Comparison of ENCODE assay signal across 14 cellular contexts in genomic region chr7:99127636-99128035, GRCh38. TPM values are rescaled to one million over a fixed set of nuclear protein-coding genes. Genes with fewer than 3 reads are reported as not detected.
DNase-seq lines count a peak whose midpoint lies in the region; ATAC-seq, FAIRE-seq and TF ChIP-seq lines count a peak whose summit lies in the region.
"Had no signal": no experiment of that assay in that cellular context is flagged by ENCODE, and none has a peak within 500 bp of the region (broad histone marks: within the 10 kb centered on the region; RNA-seq: fewer than 3 reads in every experiment).

No MANE protein-coding gene starts in this region.

- FAIRE-seq in bronchial epithelial cell (lab: Jason Lieb, UNC): no peak
- FAIRE-seq: GM12891 had no signal

- H3K27ac Mint-ChIP-seq in activated T-cell treated with anti-CD3 and anti-CD28 coated beads, Interleukin-2, amount 50 U/mL, for 24 hours: no peak overlapping the region

- H3K9me3 Mint-ChIP-seq in activated T-cell treated with anti-CD3 and anti-CD28 coated beads, Interleukin-2, amount 50 U/mL, for 24 hours: no peaks in the 10 kb centered on the region
- H3K9me3 Mint-ChIP-seq: dendritic cell treated with granulocyte-macrophage colony-stimulating factor and Interleukin-4, amounts not matched to agents 40 ng/mL and 50 ng/mL, for 4 days had no signal

- H3K4me3 ChIP-seq in LNCaP clone FGC (ENCODE audit: low read depth, low read length) (peak overlapping the region; percentile 38), bronchial epithelial cell (ENCODE audit: low read depth, low read length) (no peak overlapping the region), left lung (no peak overlapping the region), thoracic aorta (peak overlapping the region; percentile 43)

- H3K27me3 ChIP-seq in bronchial epithelial cell (ENCODE audit: control insufficient read depth, insufficient read depth, low read length) (no peaks in the 10 kb centered on the region), left lung (no peaks in the 10 kb centered on the region), thoracic aorta (replicated peaks; ENCODE audit: insufficient read depth) (no peaks in the 10 kb centered on the region)

- H3K36me3 ChIP-seq in bronchial epithelial cell (ENCODE audit: control insufficient read depth, insufficient read depth, low read length) (peaks cover 1% of the 10 kb centered on the region), left lung (no peaks in the 10 kb centered on the region), thoracic aorta (no peaks in the 10 kb centered on the region)

- no peak overlapping the region for H3K4me3 Mint-ChIP-seq in activated T-cell treated with anti-CD3 and anti-CD28 coated beads, Interleukin-2, amount 50 U/mL, for 24 hours
- H3K4me3 Mint-ChIP-seq: dendritic cell treated with granulocyte-macrophage colony-stimulating factor and Interleukin-4, amounts not matched to agents 40 ng/mL and 50 ng/mL, for 4 days; type B pancreatic cell had no signal

- in situ Hi-C loops in KBM-7 (cut with MboI; ENCODE audit: low pct_unique_long_range_greater_than_20kb, low sequenced_read_pairs): no loop called here

- intact Hi-C loops in left lung (cut with DNase I): no loop called here

- peaks cover 32 to 81% of the 10 kb centered on the region in 2 donors for H3K4me1 ChIP-seq in left lung
- peaks cover 60 to 92% of the 10 kb centered on the region in 2 donors for H3K4me1 ChIP-seq in thoracic aorta (ENCODE audit: control insufficient read depth in 1 of 2, low read depth in 2 of 2)
- H3K4me1 ChIP-seq: parathyroid adenoma had no signal

- H3K27ac ChIP-seq in left lung (peak overlapping the region; percentile 39 to 69), thoracic aorta (peak overlapping the region; percentile 61 to 75)
- H3K27ac ChIP-seq: parathyroid adenoma had no signal

- peaks cover 56% of the 10 kb centered on the region for H3K4me1 Mint-ChIP-seq in activated T-cell treated with anti-CD3 and anti-CD28 coated beads, Interleukin-2, amount 50 U/mL, for 24 hours (ENCODE audit: low read depth)

- H3K36me3 Mint-ChIP-seq in activated T-cell treated with anti-CD3 and anti-CD28 coated beads, Interleukin-2, amount 50 U/mL, for 24 hours (ENCODE audit: low read depth): peaks cover 2% of the 10 kb centered on the region

- DNase-seq in LNCaP clone FGC (ENCODE audit: low read depth): no peak
- DNase-seq in bronchial epithelial cell (ENCODE audit: low read depth): peak; percentile 54
- no peak for DNase-seq in left lung
- DNase-seq in thoracic aorta (ENCODE audit: low spot score): no peak
- no peak for DNase-seq in A172 (ENCODE audit: low spot score)
- DNase-seq in NCI-H446 treated with DMSO at 0.1 percent for 48 hours (lab: John Stamatoyannopoulos, UW): no peak
- no peak for DNase-seq in activated T-cell treated with anti-CD3 and anti-CD28 coated beads, Interleukin-2, amount 50 U/mL, for 24 hours
- DNase-seq in KBM-7: no peak
- DNase-seq: activated CD4-positive, alpha-beta T cell treated with anti-CD3 and anti-CD28 coated beads, Interleukin-2, amount 50 U/mL, for 48 hours; midbrain had no signal

- ATAC-seq in left lung (no peak), thoracic aorta (ENCODE audit: insufficient number of reproducible peaks, low FRiP score, low read depth) (no peak)

- no peak for TF ChIP-seq CTCF in LNCaP clone FGC (IDR thresholded peaks at IDR 0.05; ENCODE audit: control insufficient read depth, extremely low read depth, insufficient read depth)
- no peak for TF ChIP-seq CTCF in bronchial epithelial cell (IDR thresholded peaks at IDR 0.05; ENCODE audit: insufficient read depth, low read length, severe bottlenecking)
- no peak for TF ChIP-seq CTCF in left lung (IDR thresholded peaks at IDR 0.05)
- TF ChIP-seq CTCF in thoracic aorta (IDR thresholded peaks at IDR 0.05): no peak

- H3K9me3 ChIP-seq in left lung (no peaks in the 10 kb centered on the region), thoracic aorta (no peaks in the 10 kb centered on the region)

- no peaks in the 10 kb centered on the region for H3K27me3 Mint-ChIP-seq in activated T-cell treated with anti-CD3 and anti-CD28 coated beads, Interleukin-2, amount 50 U/mL, for 24 hours
- H3K27me3 Mint-ChIP-seq: dendritic cell treated with granulocyte-macrophage colony-stimulating factor and Interleukin-4, amounts not matched to agents 40 ng/mL and 50 ng/mL, for 4 days; type B pancreatic cell had no signal

RNA-seq across cellular contexts. Expression of gene SMURF1, which starts 16.3 kb away (rescaled TPM):
- total RNA-seq in bronchial epithelial cell (36.5 and 42.4 TPM in 2 replicates), left lung (10 to 100 TPM; 31.5 to 43.4 TPM), thoracic aorta (10 to 100 TPM; 33.8 to 40.9 TPM)
- total RNA-seq in A172 (2014; rRNA removed; shearing (Covaris generic)): 19.7 and 20.0 TPM in 2 replicates

Comparison
In these comparisons a context has a peak if more than half of its experiments do, and no peak if none do; other contexts are left out.
1. H3K4me3 ChIP-seq: peak in LNCaP clone FGC (single experiment) and thoracic aorta (single experiment); none in bronchial epithelial cell (single experiment) and left lung (0 of 2).